ENCODE assay signal across 1 cellular context in genomic region chr19:43638214-43638990, GRCh38.
TF ChIP-seq lines count a peak whose summit lies in the region.

No MANE protein-coding gene starts in this region.

TF ChIP-seq in HepG2, 621 proteins besides CTCF, POLR2A, EP300 and RAD21:
- TF ChIP-seq ZNF704 (CRISPR knock-in tag; IDR thresholded peaks at IDR 0.05; ENCODE audit: borderline replicate concordance) (no peak), SP4 (CRISPR knock-in tag; IDR thresholded peaks at IDR 0.05) (no peak), SNAPC5 (CRISPR knock-in tag; IDR thresholded peaks at IDR 0.05; ENCODE audit: borderline replicate concordance) (no peak), ZNF225 (CRISPR knock-in tag; IDR thresholded peaks at IDR 0.05) (no peak), FUBP1 (CRISPR knock-in tag; IDR thresholded peaks at IDR 0.05; ENCODE audit: borderline replicate concordance) (no peak), ZNF562 (CRISPR knock-in tag; IDR thresholded peaks at IDR 0.05; ENCODE audit: borderline replicate concordance) (no peak), MATR3 (CRISPR knock-in tag; IDR thresholded peaks at IDR 0.05) (no peak), MYC (CRISPR knock-in tag; IDR thresholded peaks at IDR 0.05; ENCODE audit: borderline replicate concordance) (no peak), ZNF713 (CRISPR knock-in tag; IDR thresholded peaks at IDR 0.05) (no peak), ZNF382 (CRISPR knock-in tag; IDR thresholded peaks at IDR 0.05; ENCODE audit: borderline replicate concordance) (no peak), SRSF9 (IDR thresholded peaks at IDR 0.05; ENCODE audit: borderline replicate concordance, insufficient read depth, low read depth, low read length, poor library complexity, severe bottlenecking) (no peak), KDM2A (CRISPR knock-in tag; IDR thresholded peaks at IDR 0.05; ENCODE audit: borderline replicate concordance, low read depth) (no peak), MIXL1 (CRISPR knock-in tag; IDR thresholded peaks at IDR 0.05) (no peak), WIZ (CRISPR knock-in tag; IDR thresholded peaks at IDR 0.05) (no peak), ZNF609 (CRISPR knock-in tag; IDR thresholded peaks at IDR 0.05; ENCODE audit: borderline replicate concordance) (no peak)
TF ChIP-seq in HepG2: peak in this region for 0.
